8 cellular contexts compared by ENCODE assay signal in genomic region chr6:118893882-118894424, GRCh38. TPM values are rescaled to one million over a fixed set of nuclear protein-coding genes. Genes with fewer than 3 reads are reported as not detected.
A peak's percentile ranks its signal among the peaks of the same experiment; 100 is the strongest.
DNase-seq lines count a peak whose midpoint lies in the region; ATAC-seq and TF ChIP-seq lines count a peak whose summit lies in the region.

TSS of gene ASF1A (plus strand) at chr6:118894152. CDS start at chr6:118894414, 262 bp downstream.

- ATAC-seq in GM18499 (IDR thresholded peaks at IDR 0.05; ENCODE audit: insufficient read depth, unreplicated experiment): peak; percentile 47
- ATAC-seq in HG02943 (IDR thresholded peaks at IDR 0.05; ENCODE audit: low read depth, unreplicated experiment): peak; percentile 64
- ATAC-seq in left ventricle myocardium superior: peak; percentile 94
- ATAC-seq in psoas muscle: peak; percentile 90 to 93 (median 92)

- H3K4me1 ChIP-seq in psoas muscle (peaks cover 18% of the 10 kb centered on the region), vagina (peaks cover 49% of the 10 kb centered on the region)

- H3K9me3 ChIP-seq in psoas muscle (no peaks in the 10 kb centered on the region), vagina (no peaks in the 10 kb centered on the region)

- H3K27ac ChIP-seq in angular gyrus (ENCODE audit: low read depth, low read length): peak within 1 kb of the TSS; percentile 96
- peak within 1 kb of the TSS; percentile 95 for H3K27ac ChIP-seq in psoas muscle
- H3K27ac ChIP-seq in vagina: peak within 1 kb of the TSS; percentile 97

- TF ChIP-seq CTCF in psoas muscle (IDR thresholded peaks at IDR 0.05) (peak; percentile 56), vagina (IDR thresholded peaks at IDR 0.05) (peak in 2 of 3 experiments; percentile 36 to 39)

- peak in 1 of 2 donors; percentile 43 for TF ChIP-seq POLR2A in vagina (IDR thresholded peaks at IDR 0.05)

- no peaks in the 10 kb centered on the region for H3K27me3 ChIP-seq in psoas muscle (ENCODE audit: insufficient read depth in 3 of 3, low read length in 2 of 3)
- H3K27me3 ChIP-seq in vagina: no peaks in the 10 kb centered on the region

- H3K36me3 ChIP-seq in psoas muscle (ENCODE audit: insufficient read depth in 1 of 2, low read depth in 1 of 2) (peaks cover 0 to 2% of the 10 kb centered on the region in 2 donors), vagina (no peaks in the 10 kb centered on the region)

- WGBS in psoas muscle, 3 donors: 0 to 1% (median 1%) methylated on average over 47 to 48 of the region's 48 CpGs

- intact Hi-C loops in left ventricle myocardium superior (cut with micrococcal nuclease): no loop called here
- intact Hi-C loops in psoas muscle (cut with DNase I): loop anchor here in 1 of 2 donors (2.0 kb wide), 1 partner anchor 41 kb away; the partner anchor contains the start of gene MCM9
- intact Hi-C loops in vagina (cut with DNase I): no loop called here

- peak within 1 kb of the TSS; percentile 96 for H3K4me3 ChIP-seq in psoas muscle
- H3K4me3 ChIP-seq in vagina: peak within 1 kb of the TSS; percentile 62 to 88

- peak; percentile 89 to 90 for DNase-seq in NCI-H187 (lab: John Stamatoyannopoulos, UW)
- DNase-seq in T-helper 2 cell: peak; percentile 90 to 99 (median 92)
- DNase-seq in left ventricle myocardium superior: peak; percentile 96
- peak; percentile 95 to 97 for DNase-seq in psoas muscle
- DNase-seq in vagina (ENCODE audit: extremely low spot score in 2 of 2): peak; percentile 97 to 98

RNA-seq across cellular contexts. Expression of gene ASF1A, which starts in this region (rescaled TPM):
- 22.6 TPM for total RNA-seq in left ventricle myocardium superior
- total RNA-seq in psoas muscle: 10 to 100 TPM in 3 of 4 donors, 1 to 10 TPM in 1; 6.8 to 15.4 (median 12.1) TPM
- polyA plus RNA-seq in psoas muscle: 10 to 100 TPM in 1 of 3 donors, 1 to 10 TPM in 2; 5.3 to 22.1 (median 6.0) TPM
- total RNA-seq in vagina: 7.9 TPM

Comparison
In these comparisons a context has a peak if more than half of its experiments do, and no peak if none do; other contexts are left out.
1. Peak in every context shown above with its lines: DNase-seq, ATAC-seq, H3K4me3 ChIP-seq and H3K27ac ChIP-seq.